Comparison of ENCODE assay signal across 8 cellular contexts in genomic region chr2:60550151-60550983, GRCh38. TPM values are rescaled to one million over a fixed set of nuclear protein-coding genes. Genes with fewer than 3 reads are reported as not detected.
DNase-seq lines count a peak whose midpoint lies in the region; ATAC-seq and TF ChIP-seq lines count a peak whose summit lies in the region.

No MANE protein-coding gene starts in this region.

- H3K27me3 ChIP-seq in MG63 (peaks cover 76% of the 10 kb centered on the region), iPS-18a (ENCODE audit: control insufficient read depth, insufficient read depth, low read length) (peaks cover under 1% of the 10 kb centered on the region), gastrocnemius medialis (peaks cover 66 to 94% (median 94%) of the 10 kb centered on the region in 3 donors)

- H3K4me1 ChIP-seq in iPS-18a (ENCODE audit: control insufficient read depth, low read depth, low read length) = peaks cover 18% of the 10 kb centered on the region
- peaks cover 36 to 51% of the 10 kb centered on the region in 2 donors for H3K4me1 ChIP-seq in gastrocnemius medialis

- H3K4me3 ChIP-seq in MG63 (peak overlapping the region; percentile 55), iPS-18a (ENCODE audit: low read length) (peak overlapping the region; percentile 90), gastrocnemius medialis (peak overlapping the region; percentile 63 to 79 (median 68))

- peak; percentile 67 for DNase-seq in activated effector memory CD4-positive, alpha-beta T cell treated with anti-CD3 and anti-CD28 coated beads, Interleukin-2, amount 50 U/mL, for 16 hours
- DNase-seq in activated effector memory CD4-positive, alpha-beta T cell treated with Interleukin-2 at 50 U/mL for 16 hours = no peak
- DNase-seq in MG63 (peak; percentile 57), SIG-M5 (lab: John Stamatoyannopoulos, UW) (peak; percentile 51), gastrocnemius medialis (peak in 1 of 2 donors; percentile 42)

- in situ Hi-C loops in gastrocnemius medialis (cut with MboI; ENCODE audit: low sequenced_read_pairs in 4 of 4) = loop anchor here in 2 of 4 donors (25.0 kb wide), 2 partner anchors 1238 to 1263 kb away; no protein-coding TSS in a partner anchor

- peak overlapping the region; percentile 93 to 100 (median 96) for H3K4me3 Mint-ChIP-seq in brain

- no peaks in the 10 kb centered on the region for H3K9me3 ChIP-seq in MG63
- H3K9me3 ChIP-seq in iPS-18a (ENCODE audit: control insufficient read depth, low read depth, low read length) = no peaks in the 10 kb centered on the region
- no peaks in the 10 kb centered on the region for H3K9me3 ChIP-seq in gastrocnemius medialis

- H3K9ac ChIP-seq in iPS-18a (ENCODE audit: low read length) = peak overlapping the region; percentile 97

- H3K27ac ChIP-seq in iPS-18a (ENCODE audit: low read length) (peak overlapping the region; percentile 68), gastrocnemius medialis (no peak overlapping the region)

- no peak for TF ChIP-seq POLR2A in gastrocnemius medialis (IDR thresholded peaks at IDR 0.05)

- no peaks in the 10 kb centered on the region for H3K36me3 ChIP-seq in MG63
- peaks cover 14% of the 10 kb centered on the region for H3K36me3 ChIP-seq in iPS-18a (ENCODE audit: control insufficient read depth, low read depth, low read length)
- no peaks in the 10 kb centered on the region for H3K36me3 ChIP-seq in gastrocnemius medialis

- H3K36me3 Mint-ChIP-seq in brain = peaks cover 10% of the 10 kb centered on the region

- intact Hi-C loops in gastrocnemius medialis (cut with DNase I; ENCODE audit: low total_unique reads) = loop anchor here (5.0 kb wide), 1 partner anchor 1248 kb away; no protein-coding TSS in a partner anchor

- H3K4me1 Mint-ChIP-seq in brain = peaks cover 39% of the 10 kb centered on the region

- no peaks in the 10 kb centered on the region for H3K9me3 Mint-ChIP-seq in brain

- ATAC-seq in HG02571 (IDR thresholded peaks at IDR 0.05; ENCODE audit: unreplicated experiment) = peak; percentile 56
- peak; percentile 77 to 82 for ATAC-seq in gastrocnemius medialis

- H3K27ac Mint-ChIP-seq in brain = peak overlapping the region; percentile 98 to 99 (median 99)

- TF ChIP-seq CTCF in brain (conservative IDR thresholded peaks at IDR 0.05) (peak; percentile 86 to 90), gastrocnemius medialis (IDR thresholded peaks at IDR 0.05 in 4 of 5, conservative IDR thresholded peaks at IDR 0.05 in 1 of 5) (peak in 3 of 5 experiments; percentile 13 to 51 (median 46))

- peaks cover 15% of the 10 kb centered on the region for H3K27me3 Mint-ChIP-seq in brain

RNA-seq across cellular contexts. Expression of gene BCL11A, which starts 3.1 kb away (rescaled TPM):
- total RNA-seq in MG63 (2014; rRNA removed; shearing (Covaris generic); ENCODE audit: low replicate concordance) = not detected in 2 replicates
- 22.7 TPM for polyA plus RNA-seq in brain (ENCODE audit: insufficient read depth, low read depth, low replicate concordance)
- total RNA-seq in gastrocnemius medialis = 1 to 10 TPM in 1 of 4 donors, under 1 TPM in 2, not detected in 1; 0.04 to 1.0 (median 0.07) TPM
